ENCODE assay signal across 16 cellular contexts in the genomic region with DNA sequence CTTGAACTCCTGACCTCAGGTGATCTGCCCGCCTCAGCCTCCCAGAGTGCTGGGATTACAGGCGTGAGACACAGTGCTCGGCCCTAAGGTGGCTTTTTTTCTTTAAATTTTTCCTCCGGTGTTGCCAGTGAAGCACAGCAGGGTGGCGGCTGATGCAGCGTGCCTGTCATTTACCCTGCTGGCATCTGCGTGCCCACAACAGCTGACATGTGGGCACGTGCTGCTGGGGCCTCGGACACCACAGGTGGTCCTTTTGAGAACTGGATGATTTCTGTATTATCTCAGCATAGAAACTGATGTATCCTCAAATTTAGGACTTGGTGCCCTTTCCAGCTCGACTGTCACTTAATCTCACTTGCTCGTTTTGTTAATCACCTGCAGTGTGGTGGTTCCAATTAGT. TPM values are rescaled to one million over a fixed set of nuclear protein-coding genes. Genes with fewer than 3 reads are reported as not detected.
DNase-seq lines count a peak whose midpoint lies in the region; ATAC-seq and TF ChIP-seq lines count a peak whose summit lies in the region.
"Had no signal": no experiment of that assay in that cellular context is flagged by ENCODE, and none has a peak within 500 bp of the region (broad histone marks: within the 10 kb centered on the region; RNA-seq: fewer than 3 reads in every experiment).

No MANE protein-coding gene starts in this region.

- H2AFZ ChIP-seq in neural progenitor cell (replicated peaks): no peak overlapping the region

- H3K27me3 Mint-ChIP-seq in T-helper 17 cell (no peaks in the 10 kb centered on the region), neural progenitor cell (ENCODE audit: insufficient read depth, low read depth) (no peaks in the 10 kb centered on the region)
- H3K27me3 Mint-ChIP-seq: CD8-positive, alpha-beta memory T cell had no signal

- peaks cover 3% of the 10 kb centered on the region for H3K36me3 ChIP-seq in neural progenitor cell

- H3K4me1 Mint-ChIP-seq in T-helper 17 cell (peaks cover 15% of the 10 kb centered on the region), neural progenitor cell (no peaks in the 10 kb centered on the region)

- no peaks in the 10 kb centered on the region for H3K9me3 ChIP-seq in T-helper 17 cell (ENCODE audit: control insufficient read depth, low read length, poor library complexity, severe bottlenecking)
- H3K9me3 ChIP-seq in neural progenitor cell (ENCODE audit: low read depth): no peaks in the 10 kb centered on the region
- H3K9me3 ChIP-seq: BLaER1 had no signal

- no peak overlapping the region for H3K4me3 ChIP-seq in neural progenitor cell
- H3K4me3 ChIP-seq: BLaER1 had no signal

- DNase-seq in NCI-H1417 (lab: John Stamatoyannopoulos, UW) (peak in 2 of 3 experiments; percentile 58 to 84), NCI-H1417 treated with DMSO at 0.1 percent for 48 hours (lab: John Stamatoyannopoulos, UW) (no peak), G401 (ENCODE audit: low spot score) (peak; percentile 22), T-helper 17 cell (no peak), neural progenitor cell (ENCODE audit: low spot score) (peak; percentile 32), NCI-H2227 treated with DMSO at 0.1 percent for 48 hours (lab: John Stamatoyannopoulos, UW) (no peak), Right ventricle myocardium superior (no peak)
- DNase-seq in stimulated activated CD4-positive, alpha-beta T cell treated with anti-CD3 and anti-CD28 coated beads, Interleukin-2, amount 100 ng/mL, for 48 hours: no peak
- DNase-seq: AML-193; CD8-positive, alpha-beta memory T cell; DMS53; HCEC 1CT; HFFc6 had no signal

- peaks cover 13% of the 10 kb centered on the region for H3K36me3 Mint-ChIP-seq in T-helper 17 cell (ENCODE audit: low read depth)
- peaks cover 25% of the 10 kb centered on the region for H3K36me3 Mint-ChIP-seq in neural progenitor cell

- peaks cover 13% of the 10 kb centered on the region for H3F3A ChIP-seq in neural progenitor cell (ENCODE audit: low read depth)

- no peaks in the 10 kb centered on the region for H3K27me3 ChIP-seq in neural progenitor cell
- H3K27me3 ChIP-seq: BLaER1 had no signal

- H3K27ac ChIP-seq in neural progenitor cell: no peak overlapping the region
- H3K27ac ChIP-seq: 22Rv1, BLaER1 had no signal

- intact Hi-C loops in Right ventricle myocardium superior (cut with DNase I): no loop called here

- no peaks in the 10 kb centered on the region for H3K79me2 ChIP-seq in neural progenitor cell (ENCODE audit: low read depth)

- no peak for ATAC-seq in T-helper 17 cell
- no peak for ATAC-seq in Right ventricle myocardium superior (ENCODE audit: poor library complexity)

- H4K20me1 ChIP-seq in neural progenitor cell (ENCODE audit: low read depth): peaks cover 11% of the 10 kb centered on the region

- in situ Hi-C loops in G401 (cut with HindIII; ENCODE audit: low sequenced_read_pairs): no loop called here

- no peak overlapping the region for H3K9ac ChIP-seq in neural progenitor cell
- H3K9ac ChIP-seq: BLaER1 had no signal

- H3K4me1 ChIP-seq in neural progenitor cell: peaks cover 7% of the 10 kb centered on the region
- H3K4me1 ChIP-seq: BLaER1 had no signal

- H3K27ac Mint-ChIP-seq in T-helper 17 cell (peak overlapping the region; percentile 2), neural progenitor cell (no peak overlapping the region)
- H3K27ac Mint-ChIP-seq: HFFc6 had no signal

- no peak overlapping the region for H3K4me2 ChIP-seq in neural progenitor cell
- H3K4me2 ChIP-seq: BLaER1 had no signal

- H3K4me3 Mint-ChIP-seq in T-helper 17 cell: no peak overlapping the region
- H3K4me3 Mint-ChIP-seq in neural progenitor cell: no peak overlapping the region
- H3K4me3 Mint-ChIP-seq: CD8-positive, alpha-beta memory T cell; HFFc6 had no signal

- H3K9me3 Mint-ChIP-seq in neural progenitor cell: no peaks in the 10 kb centered on the region
- H3K9me3 Mint-ChIP-seq: CD8-positive, alpha-beta memory T cell; HFFc6 had no signal

- no peak for TF ChIP-seq CTCF in neural progenitor cell (IDR thresholded peaks at IDR 0.05)

RNA-seq across cellular contexts. Expression of a gene that starts 31.2 kb away (rescaled TPM):
- total RNA-seq in G401 (2014; rRNA removed; shearing (Covaris generic)): not detected in 2 replicates
- total RNA-seq in T-helper 17 cell (not detected), neural progenitor cell (ENCODE audit: low replicate concordance) (0.65 TPM in 1 of 2 replicates, not detected in the other), Right ventricle myocardium superior (not detected)
- total RNA-seq: CD8-positive, alpha-beta memory T cell; H4 had no signal

Comparison
In these comparisons a context has a peak if more than half of its experiments do, and no peak if none do; other contexts are left out.
1. DNase-seq: peak in NCI-H1417 (2 of 3), G401 (single experiment) and neural progenitor cell (single experiment); none in NCI-H1417 treated with DMSO at 0.1 percent for 48 hours (single experiment), T-helper 17 cell (0 of 3), NCI-H2227 treated with DMSO at 0.1 percent for 48 hours (single experiment), Right ventricle myocardium superior (single experiment) and stimulated activated CD4-positive, alpha-beta T cell treated with anti-CD3 and anti-CD28 coated beads, Interleukin-2, amount 100 ng/mL, for 48 hours (0 of 2).